ENCODE assay signal across 24 cellular contexts in genomic region chr3:101646726-101647125, GRCh38. TPM values are rescaled to one million over a fixed set of nuclear protein-coding genes. Genes with fewer than 3 reads are reported as not detected.
DNase-seq lines count a peak whose midpoint lies in the region; ATAC-seq, FAIRE-seq and TF ChIP-seq lines count a peak whose summit lies in the region.
"Had no signal": no experiment of that assay in that cellular context is flagged by ENCODE, and none has a peak within 500 bp of the region (broad histone marks: within the 10 kb centered on the region; RNA-seq: fewer than 3 reads in every experiment).

No MANE protein-coding gene starts in this region.

- H4K20me1 ChIP-seq in mammary epithelial cell (ENCODE audit: insufficient read depth, low read length) (no peaks in the 10 kb centered on the region), astrocyte (ENCODE audit: insufficient read depth, low read length) (no peaks in the 10 kb centered on the region)

- in situ Hi-C loops in mammary epithelial cell (cut with MboI; ENCODE audit: low sequenced_read_pairs in 2 of 2) = no loop called here

- H3K4me3 ChIP-seq in mammary epithelial cell (replicated peaks in 1 of 3; ENCODE audit: insufficient read depth in 1 of 3, low read depth in 2 of 3, low read length in 3 of 3) = no peak overlapping the region
- H3K4me3 ChIP-seq in astrocyte (ENCODE audit: insufficient read depth, low read depth, low read length) = no peak overlapping the region
- H3K4me3 ChIP-seq: adrenal gland, heart left ventricle, stomach, upper lobe of right lung had no signal

- H3K36me3 ChIP-seq in mammary epithelial cell (ENCODE audit: insufficient read depth, low read length) (peaks cover 17% of the 10 kb centered on the region), astrocyte (ENCODE audit: insufficient read depth, low read length) (peaks cover 15% of the 10 kb centered on the region)

- BruUV-seq in mammary epithelial cell (replicated peaks; lab: Mats Ljungman, UMichigan) (no TSS peak), MCF 10A (replicated peaks; lab: Mats Ljungman, UMichigan) (no TSS peak)

- TF ChIP-seq CTCF in mammary epithelial cell (conservative IDR thresholded peaks at IDR 0.05 in 1 of 2, IDR thresholded peaks at IDR 0.05 in 1 of 2; ENCODE audit: extremely low read depth in 1 of 2, insufficient read depth in 1 of 2, low read depth in 1 of 2, low read length in 2 of 2) (no peak), MCF 10A (IDR thresholded peaks at IDR 0.05; ENCODE audit: unreplicated experiment) (no peak), astrocyte (IDR thresholded peaks at IDR 0.05; ENCODE audit: insufficient read depth, low read depth, low read length) (no peak)

- H3K79me2 ChIP-seq in mammary epithelial cell (ENCODE audit: insufficient read depth, low read length) = no peaks in the 10 kb centered on the region
- H3K79me2 ChIP-seq in astrocyte (ENCODE audit: insufficient read depth, low read length) = no peaks in the 10 kb centered on the region

- intact Hi-C loops in mammary epithelial cell (cut with micrococcal nuclease) = no loop called here
- intact Hi-C loops in MCF 10A (cut with micrococcal nuclease) = no loop called here

- WGBS in mammary epithelial cell (ENCODE audit: low coverage, missing lambda C conversion rate) = 95% methylated on average over 1 of the region's 1 CpG

- H2AFZ ChIP-seq in mammary epithelial cell (ENCODE audit: low read depth, low read length) (peak overlapping the region; percentile 3), astrocyte (ENCODE audit: low read depth, low read length) (no peak overlapping the region)

- no peak for FAIRE-seq in astrocyte (lab: Jason Lieb, UNC)
- FAIRE-seq in frontal cortex (lab: Jason Lieb, UNC) = no peak
- FAIRE-seq: GM18507 had no signal

- H3K27me3 Mint-ChIP-seq in MCF 10A (ENCODE audit: insufficient read depth, unreplicated experiment) (no peaks in the 10 kb centered on the region), astrocyte (ENCODE audit: low read depth, unreplicated experiment) (no peaks in the 10 kb centered on the region)
- H3K27me3 Mint-ChIP-seq: B cell, IgD-negative memory B cell had no signal

- peaks cover 23% of the 10 kb centered on the region for H3K4me1 ChIP-seq in mammary epithelial cell (ENCODE audit: insufficient read depth, low read length)
- H3K4me1 ChIP-seq in astrocyte (ENCODE audit: insufficient read depth, low read length) = peaks cover 11% of the 10 kb centered on the region
- H3K4me1 ChIP-seq: upper lobe of right lung had no signal

- H3K9me3 Mint-ChIP-seq in MCF 10A (ENCODE audit: unreplicated experiment) (no peaks in the 10 kb centered on the region), astrocyte (ENCODE audit: unreplicated experiment) (no peaks in the 10 kb centered on the region)
- H3K9me3 Mint-ChIP-seq: IgD-negative memory B cell had no signal

- H3K4me1 Mint-ChIP-seq in MCF 10A (ENCODE audit: insufficient read depth, unreplicated experiment) (peaks cover 9% of the 10 kb centered on the region), astrocyte (ENCODE audit: low read depth, unreplicated experiment) (no peaks in the 10 kb centered on the region)
- H3K4me1 Mint-ChIP-seq: B cell had no signal

- H3K4me2 ChIP-seq in mammary epithelial cell (ENCODE audit: insufficient read depth, low read depth, low read length) = no peak overlapping the region
- H3K4me2 ChIP-seq in astrocyte (ENCODE audit: low read length) = no peak overlapping the region

- dilution Hi-C loops in mammary epithelial cell (cut with HindIII; ENCODE audit: low sequenced_read_pairs) = no loop called here

- H3K36me3 Mint-ChIP-seq in MCF 10A (ENCODE audit: insufficient read depth, unreplicated experiment) (peaks cover 35% of the 10 kb centered on the region), astrocyte (ENCODE audit: low read depth, unreplicated experiment) (peaks cover 24% of the 10 kb centered on the region)

- no peak for ATAC-seq in GM18502 (IDR thresholded peaks at IDR 0.05; ENCODE audit: poor library complexity, unreplicated experiment)
- ATAC-seq: heart left ventricle, Panc1, upper lobe of right lung had no signal

- H3K4me3 Mint-ChIP-seq in MCF 10A (ENCODE audit: unreplicated experiment) (no peak overlapping the region), astrocyte (ENCODE audit: unreplicated experiment) (no peak overlapping the region)
- H3K4me3 Mint-ChIP-seq: B cell, IgD-negative memory B cell had no signal

- POLR2A ChIA-PET in MCF 10A (lab: Yijun Ruan, JAX) = interaction anchor here (1.0 kb wide), 3 partner anchors 29 to 48 kb away, joined by 3 to 4 read pairs (median 3); no protein-coding TSS in a partner anchor

- H3K9ac ChIP-seq in mammary epithelial cell (ENCODE audit: insufficient read depth, low read length) (no peak overlapping the region), astrocyte (ENCODE audit: low read length) (no peak overlapping the region)

- DNase-seq in mammary epithelial cell (peak; percentile 71), MCF 10A (ENCODE audit: unreplicated experiment) (no peak), astrocyte (ENCODE audit: low read depth) (peak; percentile 2), fibroblast of the conjunctiva (ENCODE audit: low read depth) (peak; percentile 8), NCI-H2081 treated with DMSO at 0.1 percent for 48 hours (lab: John Stamatoyannopoulos, UW) (no peak), NCI-H1694 (lab: John Stamatoyannopoulos, UW) (no peak), frontal cortex (ENCODE audit: low spot score in 2 of 2) (no peak)
- DNase-seq: 8988T; activated gamma-delta T cell; adrenal gland; heart left ventricle; MV-4-11; NCI-H187; NCI-H345; stimulated activated CD4-positive, alpha-beta T cell treated with anti-CD3 and anti-CD28 coated beads, Interleukin-4, amount 100 ng/mL, for 4 hours; stomach; T-helper 2 cell; upper lobe of right lung had no signal

- H3K27me3 ChIP-seq in mammary epithelial cell (ENCODE audit: insufficient read depth, low read length) (no peaks in the 10 kb centered on the region), astrocyte (ENCODE audit: insufficient read depth, low read length) (no peaks in the 10 kb centered on the region)
- H3K27me3 ChIP-seq: adrenal gland, heart left ventricle, stomach, upper lobe of right lung had no signal

- H3K27ac ChIP-seq in mammary epithelial cell (ENCODE audit: insufficient read depth, low read depth, low read length) = no peak overlapping the region
- H3K27ac ChIP-seq in astrocyte (ENCODE audit: low read depth, low read length) = no peak overlapping the region
- H3K27ac ChIP-seq: adrenal gland, heart left ventricle, HL-60, stomach, upper lobe of right lung had no signal

- no peak overlapping the region for H3K27ac Mint-ChIP-seq in MCF 10A (ENCODE audit: low read depth, unreplicated experiment)
- no peak overlapping the region for H3K27ac Mint-ChIP-seq in astrocyte (ENCODE audit: unreplicated experiment)
- H3K27ac Mint-ChIP-seq: B cell, IgD-negative memory B cell had no signal

- CTCF ChIA-PET in mammary epithelial cell (lab: Charles Lee; ENCODE audit: low non-redundant PET) (no interaction called here), MCF 10A (lab: Yijun Ruan, JAX) (no interaction called here)

- H3K9me3 ChIP-seq in mammary epithelial cell (replicated peaks; ENCODE audit: insufficient read depth, low read length) (no peaks in the 10 kb centered on the region), astrocyte (ENCODE audit: insufficient read depth, low read depth, low read length) (no peaks in the 10 kb centered on the region)
- H3K9me3 ChIP-seq: adrenal gland, stomach, upper lobe of right lung had no signal

RNA-seq across cellular contexts. Expression of gene ZBTB11, which starts 30.2 kb away (rescaled TPM):
- total RNA-seq in mammary epithelial cell = 10 to 100 TPM; 20.3 to 25.3 TPM
- polyA plus RNA-seq in mammary epithelial cell = 6.9 TPM
- 8.1 TPM for polyA minus RNA-seq in mammary epithelial cell
- 28.9 and 30.0 TPM in 2 replicates for total RNA-seq in MCF 10A (2022)
- total RNA-seq in astrocyte = 19.4 and 20.9 TPM in 2 replicates
- total RNA-seq in frontal cortex = 52.6 TPM

RNA-seq across cellular contexts. Expression of gene RPL24, which starts 39.8 kb away (rescaled TPM):
- total RNA-seq in mammary epithelial cell (1,000 to 10,000 TPM in 1 of 2 donors, 100 to 1,000 TPM in 1; 920 to 1,138 TPM), MCF 10A (2022) (1,386 and 1,793 TPM in 2 replicates), astrocyte (939 and 1,022 TPM in 2 replicates), frontal cortex (4,229 TPM)
- polyA plus RNA-seq in mammary epithelial cell = 906 TPM
- 633 TPM for polyA minus RNA-seq in mammary epithelial cell

Comparison
In these comparisons a context has a peak if more than half of its experiments do, and no peak if none do; other contexts are left out.
1. DNase-seq: peak in mammary epithelial cell (single experiment), astrocyte (single experiment) and fibroblast of the conjunctiva (single experiment); none in MCF 10A (single experiment), NCI-H2081 treated with DMSO at 0.1 percent for 48 hours (single experiment), NCI-H1694 (single experiment) and frontal cortex (0 of 2).